ENCODE assay signal across 1 cellular context in genomic region chr2:219541611-219542180, GRCh38.
A peak's percentile ranks its signal among the peaks of the same experiment; 100 is the strongest.
TF ChIP-seq lines count a peak whose summit lies in the region.

No MANE protein-coding gene starts in this region.

TF ChIP-seq in HepG2, 621 proteins besides CTCF, POLR2A, EP300 and RAD21 (continued from another document and continues in another):
- TF ChIP-seq NR2C2 (CRISPR knock-in tag; IDR thresholded peaks at IDR 0.05; ENCODE audit: borderline replicate concordance) (peak; percentile 71; the same call in 1 of the 2 replicates), NFAT5 (CRISPR knock-in tag; IDR thresholded peaks at IDR 0.05) (peak; percentile 83; the same call in 1 of the 2 replicates), ZFX (CRISPR knock-in tag; IDR thresholded peaks at IDR 0.05; ENCODE audit: low read depth) (peak; percentile 71), ZBTB46 (CRISPR knock-in tag; IDR thresholded peaks at IDR 0.05; ENCODE audit: borderline replicate concordance) (peak; percentile 91; the same call in 1 of the 2 replicates), TRAFD1 (CRISPR knock-in tag; IDR thresholded peaks at IDR 0.05; ENCODE audit: borderline replicate concordance) (peak; percentile 79; the same call in 1 of the 2 replicates), FOSL2 (CRISPR knock-in tag; IDR thresholded peaks at IDR 0.05) (no peak; the same call in 1 of the 2 replicates), ATF6 (CRISPR knock-in tag; conservative IDR thresholded peaks at IDR 0.05) (no peak), ZNF207 (IDR thresholded peaks at IDR 0.05; ENCODE audit: borderline replicate concordance) (no peak), ZNF670 (CRISPR knock-in tag; IDR thresholded peaks at IDR 0.05; ENCODE audit: borderline replicate concordance) (peak; percentile 93; the same call in 1 of the 2 replicates), ZNF547 (CRISPR knock-in tag; IDR thresholded peaks at IDR 0.05) (no peak), ZNF430 (CRISPR knock-in tag; IDR thresholded peaks at IDR 0.05) (no peak; the same call in 1 of the 2 replicates), RCOR2 (CRISPR knock-in tag; IDR thresholded peaks at IDR 0.05) (no peak), ZBED4 (CRISPR knock-in tag; IDR thresholded peaks at IDR 0.05; ENCODE audit: borderline replicate concordance) (peak; percentile 85; the same call in 1 of the 2 replicates), PAXIP1 (CRISPR knock-in tag; conservative IDR thresholded peaks at IDR 0.05) (peak; percentile 45), ZNF501 (CRISPR knock-in tag; IDR thresholded peaks at IDR 0.05) (peak; percentile 80), ZNF691 (CRISPR knock-in tag; IDR thresholded peaks at IDR 0.05; ENCODE audit: borderline replicate concordance, low read depth) (peak; percentile 96; the same call in 1 of the 2 replicates), KLF12 (CRISPR knock-in tag; IDR thresholded peaks at IDR 0.05; ENCODE audit: borderline replicate concordance) (no peak), SETDB1 (CRISPR knock-in tag; IDR thresholded peaks at IDR 0.05; ENCODE audit: borderline replicate concordance) (no peak), ZFAT (CRISPR knock-in tag; conservative IDR thresholded peaks at IDR 0.05) (no peak), ZBTB39 (CRISPR knock-in tag; IDR thresholded peaks at IDR 0.05) (no peak), ZNF792 (CRISPR knock-in tag; IDR thresholded peaks at IDR 0.05) (peak; percentile 58; the same call in 1 of the 2 replicates), CREB1 (IDR thresholded peaks at IDR 0.05) (peak; percentile 69), CREB1 (CRISPR knock-in tag; IDR thresholded peaks at IDR 0.05) (no peak; the same call in 1 of the 2 replicates), ZNF468 (CRISPR knock-in tag; IDR thresholded peaks at IDR 0.05) (no peak), YEATS4 (CRISPR knock-in tag; IDR thresholded peaks at IDR 0.05; ENCODE audit: borderline replicate concordance) (no peak), HMG20A (CRISPR knock-in tag; IDR thresholded peaks at IDR 0.05; ENCODE audit: borderline replicate concordance) (no peak), GATAD2A (CRISPR knock-in tag; IDR thresholded peaks at IDR 0.05) (peak; percentile 41)
